Comparison of ENCODE assay signal across 8 cellular contexts in genomic region chr9:137302176-137303030, GRCh38. TPM values are rescaled to one million over a fixed set of nuclear protein-coding genes. Genes with fewer than 3 reads are reported as not detected.
DNase-seq lines count a peak whose midpoint lies in the region; ATAC-seq, FAIRE-seq and TF ChIP-seq lines count a peak whose summit lies in the region.

NRARP (minus strand) TSS chr9:137302271; CDS start chr9:137301928, 343 bp downstream.

- peak; percentile 79 for ATAC-seq in HG02678 (IDR thresholded peaks at IDR 0.05; ENCODE audit: unreplicated experiment)
- ATAC-seq in gastrocnemius medialis: peak; percentile 46 to 56

- H3K27me3 ChIP-seq in gastrocnemius medialis: peaks cover 45 to 52% (median 51%) of the 10 kb centered on the region in 3 donors

- peaks cover 22 to 31% of the 10 kb centered on the region in 2 donors for H3K4me1 ChIP-seq in gastrocnemius medialis

- H3K36me3 ChIP-seq in gastrocnemius medialis: no peaks in the 10 kb centered on the region

- TF ChIP-seq CTCF in GM13976 (IDR thresholded peaks at IDR 0.05; ENCODE audit: borderline replicate concordance, control extremely low read depth, extremely low read depth, insufficient read depth, missing control alignments): peak; percentile 47
- peak; percentile 56 for TF ChIP-seq CTCF in astrocyte of the spinal cord (IDR thresholded peaks at IDR 0.05; ENCODE audit: low read depth, low read length)
- TF ChIP-seq CTCF in gastrocnemius medialis (IDR thresholded peaks at IDR 0.05 in 4 of 5, conservative IDR thresholded peaks at IDR 0.05 in 1 of 5): peak in 4 of 5 experiments; percentile 24 to 55 (median 43)

- in situ Hi-C loops in GM13976 (cut with MboI; ENCODE audit: low sequenced_read_pairs, unreplicated experiment): no loop called here
- in situ Hi-C loops in astrocyte of the spinal cord (cut with HindIII; ENCODE audit: low sequenced_read_pairs): no loop called here
- in situ Hi-C loops in gastrocnemius medialis (cut with MboI; ENCODE audit: low sequenced_read_pairs in 4 of 4): no loop called here

- peak; percentile 93 for DNase-seq in GM13976 (ENCODE audit: low spot score)
- DNase-seq in NCI-H1694 treated with DMSO at 0.1 percent for 48 hours (lab: John Stamatoyannopoulos, UW): peak; percentile 29
- peak; percentile 87 for DNase-seq in T-helper 9 cell
- peak; percentile 74 for DNase-seq in astrocyte of the spinal cord (ENCODE audit: low read depth, low spot score)
- peak; percentile 28 to 50 for DNase-seq in gastrocnemius medialis
- no peak for DNase-seq in urothelium cell line (ENCODE audit: low spot score)

- H3K9me3 ChIP-seq in gastrocnemius medialis: no peaks in the 10 kb centered on the region

- peak within 1 kb of the TSS; percentile 60 to 81 (median 80) for H3K27ac ChIP-seq in gastrocnemius medialis

- intact Hi-C loops in gastrocnemius medialis (cut with DNase I; ENCODE audit: low total_unique reads): no loop called here

- H3K4me3 ChIP-seq in astrocyte of the spinal cord (ENCODE audit: low read depth, low read length) (peak within 1 kb of the TSS; percentile 37), iPS-11a (ENCODE audit: low read depth, low read length) (peak within 1 kb of the TSS; percentile 84), gastrocnemius medialis (peak within 1 kb of the TSS; percentile 44 to 61 (median 55))

- peak; percentile 64 to 82 for TF ChIP-seq POLR2A in gastrocnemius medialis (IDR thresholded peaks at IDR 0.05)

- FAIRE-seq in urothelium cell line (lab: Jason Lieb, UNC): no peak

RNA-seq across cellular contexts. Expression of gene NRARP, which starts in this region (rescaled TPM):
- total RNA-seq in gastrocnemius medialis: 1 to 10 TPM; 1.9 to 5.4 (median 3.4) TPM
